In genomic region chr5:39352170-39352569, GRCh38 we compare ENCODE assay signal across 9 cellular contexts. TPM values are rescaled to one million over a fixed set of nuclear protein-coding genes. Genes with fewer than 3 reads are reported as not detected.
"Had no signal": no experiment of that assay in that cellular context is flagged by ENCODE, and none has a peak within 500 bp of the region (broad histone marks: within the 10 kb centered on the region; RNA-seq: fewer than 3 reads in every experiment).

No MANE protein-coding gene starts in this region.

- H3K4me3 ChIP-seq: GM12878 had no signal

- DNase-seq: GDM1, GF-D8 had no signal

- FAIRE-seq: G401.6, GM12878, GM12891, GM12892, GM18507, GM19239 had no signal

- ATAC-seq: GM12878 had no signal

RNA-seq across cellular contexts. Expression of gene C9, which starts 12.1 kb away (rescaled TPM):
- total RNA-seq: G401 had no signal
- polyA plus RNA-seq: GM12878 had no signal
